Comparison of ENCODE assay signal across 12 cellular contexts in the genomic region with DNA sequence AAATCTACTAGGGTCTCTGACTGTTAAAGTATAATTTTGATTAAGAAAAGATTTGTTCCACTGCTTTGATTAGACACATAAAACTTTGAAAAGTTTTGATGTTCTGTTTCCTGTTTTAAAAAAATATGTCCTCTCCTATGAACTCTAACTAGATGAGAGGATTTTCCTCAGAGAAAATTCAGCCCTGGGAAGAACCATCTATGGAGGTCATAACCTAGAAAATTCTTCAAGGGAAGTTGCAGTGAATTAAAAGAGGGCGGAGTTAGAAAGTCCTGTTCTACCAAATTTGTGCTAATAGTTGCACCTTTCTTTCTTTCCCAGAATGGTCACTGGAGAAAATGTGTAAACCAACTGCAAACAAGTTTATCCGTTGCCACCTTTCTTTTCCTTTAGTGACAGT. TPM values are rescaled to one million over a fixed set of nuclear protein-coding genes. Genes with fewer than 3 reads are reported as not detected.
DNase-seq lines count a peak whose midpoint lies in the region; TF ChIP-seq lines count a peak whose summit lies in the region.
"Had no signal": no experiment of that assay in that cellular context is flagged by ENCODE, and none has a peak within 500 bp of the region (broad histone marks: within the 10 kb centered on the region; RNA-seq: fewer than 3 reads in every experiment).

No MANE protein-coding gene starts in this region.

- H3K27ac ChIP-seq in fibroblast of lung (ENCODE audit: insufficient read depth, low read length), result peak overlapping the region; percentile 14
- peak overlapping the region in 7 of 8 donors; percentile 15 to 69 (median 60) for H3K27ac ChIP-seq in spleen

- H3K4me2 ChIP-seq in fibroblast of lung (ENCODE audit: extremely low read depth, insufficient read depth, low read length), result no peak overlapping the region

- H3K27ac Mint-ChIP-seq in activated T-cell treated with anti-CD3 and anti-CD28 coated beads, Interleukin-2, amount 50 U/mL, for 24 hours, result peak overlapping the region; percentile 85

- intact Hi-C loops in spleen (cut with DNase I; ENCODE audit: low total_unique reads), result no loop called here

- peaks cover 16% of the 10 kb centered on the region for H3K4me1 ChIP-seq in fibroblast of lung (ENCODE audit: control insufficient read depth, extremely low read depth, insufficient read depth, low read length)
- peaks cover 34 to 100% (median 84%) of the 10 kb centered on the region in 6 donors for H3K4me1 ChIP-seq in spleen

- no peak overlapping the region for H2AFZ ChIP-seq in fibroblast of lung (ENCODE audit: low read length)

- H3K36me3 ChIP-seq in fibroblast of lung (ENCODE audit: control insufficient read depth, insufficient read depth, low read length) (peaks cover 2% of the 10 kb centered on the region), spleen (no peaks in the 10 kb centered on the region)
- H3K36me3 ChIP-seq: tibial nerve had no signal

- peaks cover 15% of the 10 kb centered on the region for H3K79me2 ChIP-seq in fibroblast of lung (ENCODE audit: control insufficient read depth, insufficient read depth, low read length)

- H3K9me3 Mint-ChIP-seq in activated T-cell treated with anti-CD3 and anti-CD28 coated beads, Interleukin-2, amount 50 U/mL, for 24 hours, result no peaks in the 10 kb centered on the region

- peaks cover 77% of the 10 kb centered on the region for H3K4me1 Mint-ChIP-seq in activated T-cell treated with anti-CD3 and anti-CD28 coated beads, Interleukin-2, amount 50 U/mL, for 24 hours (ENCODE audit: low read depth)

- no peak for TF ChIP-seq POLR2A in spleen (IDR thresholded peaks at IDR 0.05)

- no peak for TF ChIP-seq CTCF in fibroblast of lung (conservative IDR thresholded peaks at IDR 0.05 in 1 of 2, IDR thresholded peaks at IDR 0.05 in 1 of 2; ENCODE audit: low read depth in 1 of 2, low read length in 2 of 2)
- no peak for TF ChIP-seq CTCF in spleen (IDR thresholded peaks at IDR 0.05 in 8 of 11, conservative IDR thresholded peaks at IDR 0.05 in 3 of 11)

- H3K27me3 ChIP-seq in fibroblast of lung (ENCODE audit: control insufficient read depth, insufficient read depth, low read length) (no peaks in the 10 kb centered on the region), spleen (replicated peaks in 1 of 7) (no peaks in the 10 kb centered on the region)
- H3K27me3 ChIP-seq: tibial nerve had no signal

- peak overlapping the region; percentile 27 for H3K4me3 Mint-ChIP-seq in activated T-cell treated with anti-CD3 and anti-CD28 coated beads, Interleukin-2, amount 50 U/mL, for 24 hours

- H3K9ac ChIP-seq in fibroblast of lung (ENCODE audit: insufficient read depth, low read length), result no peak overlapping the region

- H3K4me3 ChIP-seq in fibroblast of lung (replicated peaks in 1 of 4; ENCODE audit: control extremely low read depth in 1 of 4, insufficient read depth in 1 of 4, low read depth in 3 of 4, low read length in 4 of 4) (no peak overlapping the region), spleen (no peak overlapping the region)
- H3K4me3 ChIP-seq: tibial nerve had no signal

- H3K27me3 Mint-ChIP-seq in activated T-cell treated with anti-CD3 and anti-CD28 coated beads, Interleukin-2, amount 50 U/mL, for 24 hours, result no peaks in the 10 kb centered on the region

- WGBS in spleen, 5 donors, result 76 to 88% (median 84%) methylated on average over 2 of the region's 2 CpGs

- H3K36me3 Mint-ChIP-seq in activated T-cell treated with anti-CD3 and anti-CD28 coated beads, Interleukin-2, amount 50 U/mL, for 24 hours (ENCODE audit: low read depth), result peaks cover 19% of the 10 kb centered on the region

- H3K9me3 ChIP-seq in fibroblast of lung (ENCODE audit: control insufficient read depth, insufficient read depth, low read depth, low read length), result no peaks in the 10 kb centered on the region
- no peaks in the 10 kb centered on the region for H3K9me3 ChIP-seq in spleen
- H3K9me3 ChIP-seq: tibial nerve had no signal

- no peaks in the 10 kb centered on the region for H4K20me1 ChIP-seq in fibroblast of lung (ENCODE audit: control insufficient read depth, extremely low read depth, insufficient read depth, low read length)

- no peak for DNase-seq in activated T-cell treated with anti-CD3 and anti-CD28 coated beads, Interleukin-2, amount 50 U/mL, for 24 hours
- DNase-seq in activated T-cell treated with anti-CD3 and anti-CD28 coated beads for 4 hours (no peak), RPMI7951 (ENCODE audit: low read depth) (peak; percentile 27), fibroblast of lung (ENCODE audit: low read depth in 2 of 2) (no peak), spleen (no peak), SHP77 treated with DMSO at 0.1 percent for 48 hours (lab: John Stamatoyannopoulos, UW) (no peak), NCI-H146 (lab: John Stamatoyannopoulos, UW) (no peak), SKM-1 treated with dmso at 0.1 percent for 144 hours (lab: John Stamatoyannopoulos, UW; ENCODE audit: unreplicated experiment) (no peak)
- DNase-seq: glutamatergic neuron, NCI-H2107, retina had no signal

RNA-seq across cellular contexts. Expression of a gene that starts 27.7 kb away (rescaled TPM):
- total RNA-seq in RPMI7951 (2014; rRNA removed; shearing (Covaris generic)), result 19.5 and 24.5 TPM in 2 replicates
- total RNA-seq in fibroblast of lung (25.2 and 36.3 TPM in 2 replicates), spleen (100 to 1,000 TPM in 5 of 7 donors, 10 to 100 TPM in 2; 72.7 to 200 (median 123) TPM)
- polyA plus RNA-seq in fibroblast of lung (10.9 and 17.7 TPM in 2 replicates), spleen (10 to 100 TPM in 1 of 3 donors, 1 to 10 TPM in 2; 4.9 to 15.1 (median 7.6) TPM)
- polyA plus RNA-seq in fibroblast of lung (2012), result 13.1 and 23.3 TPM in 2 replicates
- 61.5 and 102 TPM in 2 replicates for polyA minus RNA-seq in fibroblast of lung (ENCODE audit: low replicate concordance)
